ENCODE assay signal across 8 cellular contexts in the genomic region with DNA sequence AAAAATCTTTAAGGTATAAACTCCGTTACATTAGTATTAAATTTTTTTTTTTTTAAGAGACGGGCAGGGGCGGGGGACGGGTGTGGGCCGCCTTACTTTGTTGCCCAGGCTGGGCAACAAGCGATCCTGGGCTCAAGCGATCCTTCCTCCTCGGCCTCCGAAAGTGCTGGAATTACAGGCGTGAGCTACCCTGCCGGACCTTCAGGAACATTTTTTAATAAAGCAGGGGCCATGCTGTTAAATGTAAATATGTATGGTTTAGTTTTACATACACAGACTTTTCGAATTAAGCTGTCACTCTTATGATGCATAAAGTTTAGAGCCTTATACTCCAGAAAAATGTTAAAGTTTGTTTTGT. TPM values are rescaled to one million over a fixed set of nuclear protein-coding genes. Genes with fewer than 3 reads are reported as not detected.
A peak's percentile ranks its signal among the peaks of the same experiment; 100 is the strongest.
DNase-seq lines count a peak whose midpoint lies in the region; ATAC-seq and TF ChIP-seq lines count a peak whose summit lies in the region.

No MANE protein-coding gene starts in this region.

- H2AK5ac ChIP-seq in trophoblast cell (ENCODE audit: low read length) = no peak overlapping the region

- peaks cover 21% of the 10 kb centered on the region for H3K79me2 ChIP-seq in trophoblast cell (ENCODE audit: control insufficient read depth, insufficient read depth, low read length, poor library complexity)

- no peak for TF ChIP-seq POLR2A in esophagus squamous epithelium (IDR thresholded peaks at IDR 0.05)

- TF ChIP-seq CTCF in esophagus squamous epithelium (IDR thresholded peaks at IDR 0.05) = no peak

- H2BK12ac ChIP-seq in trophoblast cell (ENCODE audit: low read length) = no peak overlapping the region

- H3K9me3 ChIP-seq in esophagus squamous epithelium = no peaks in the 10 kb centered on the region
- H3K9me3 ChIP-seq in trophoblast cell (ENCODE audit: insufficient read depth, low read depth, low read length) = no peaks in the 10 kb centered on the region

- H3K18ac ChIP-seq in trophoblast cell (ENCODE audit: low read length) = no peak overlapping the region

- peak overlapping the region; percentile 77 for H3K4ac ChIP-seq in trophoblast cell (ENCODE audit: low read depth, low read length)

- WGBS in esophagus squamous epithelium, 2 donors = 5 to 19% methylated on average over 12 of the region's 12 CpGs
- WGBS in trophoblast cell (ENCODE audit: extremely low coverage, insufficient coverage, insufficient read length) = no CpG with 5 or more reads among the region's 12 CpGs

- H4K8ac ChIP-seq in trophoblast cell (ENCODE audit: low read depth, low read length) = no peak overlapping the region

- H3K4me1 ChIP-seq in esophagus squamous epithelium (peaks cover 0 to 66% (median 35%) of the 10 kb centered on the region in 3 donors), trophoblast cell (ENCODE audit: control insufficient read depth in 1 of 2, insufficient read depth in 2 of 2, low read length in 2 of 2) (no peaks in the 10 kb centered on the region)

- H3K36me3 ChIP-seq in esophagus squamous epithelium = no peaks in the 10 kb centered on the region
- no peaks in the 10 kb centered on the region for H3K36me3 ChIP-seq in trophoblast cell (ENCODE audit: control insufficient read depth in 1 of 2, insufficient read depth in 2 of 2, low read length in 2 of 2)

- H3K14ac ChIP-seq in trophoblast cell (ENCODE audit: low read length) = no peak overlapping the region

- H3K79me1 ChIP-seq in trophoblast cell (ENCODE audit: low read length) = peaks cover 13% of the 10 kb centered on the region

- H2AFZ ChIP-seq in trophoblast cell (ENCODE audit: insufficient read depth, low read length, poor library complexity) = no peak overlapping the region

- no peak overlapping the region for H3K23ac ChIP-seq in trophoblast cell (ENCODE audit: low read length)

- H3K27ac ChIP-seq in esophagus squamous epithelium = peak overlapping the region in 2 of 4 donors; percentile 98
- H3K27ac ChIP-seq in trophoblast cell (ENCODE audit: low read depth, low read length) = no peak overlapping the region

- H3K27me3 ChIP-seq in esophagus squamous epithelium (no peaks in the 10 kb centered on the region), trophoblast cell (ENCODE audit: insufficient read depth, low read length) (no peaks in the 10 kb centered on the region)

- no peak overlapping the region for H4K91ac ChIP-seq in trophoblast cell (ENCODE audit: low read depth, low read length)

- no peak overlapping the region for H2BK120ac ChIP-seq in trophoblast cell (ENCODE audit: insufficient read depth, low read length, poor library complexity)

- no peak overlapping the region for H4K12ac ChIP-seq in trophoblast cell (ENCODE audit: low read depth, low read length)

- H3K9ac ChIP-seq in trophoblast cell (ENCODE audit: low read length) = no peak overlapping the region

- intact Hi-C loops in esophagus squamous epithelium (cut with DNase I) = no loop called here

- H3K4me3 ChIP-seq in esophagus squamous epithelium (peak overlapping the region; percentile 78 to 94 (median 84)), trophoblast cell (ENCODE audit: low read depth, low read length) (no peak overlapping the region)

- ATAC-seq in HG02981 (IDR thresholded peaks at IDR 0.05; ENCODE audit: unreplicated experiment) = no peak

- peak overlapping the region; percentile 68 for H3K4me2 ChIP-seq in trophoblast cell (ENCODE audit: low read length)

- DNase-seq in ELF-1 (ENCODE audit: low read depth, low spot score) = peak; percentile 37
- peak; percentile 51 for DNase-seq in RKO (ENCODE audit: low spot score)
- no peak for DNase-seq in esophagus squamous epithelium (lab: John Stamatoyannopoulos, UW)
- no peak for DNase-seq in trophoblast cell
- DNase-seq in GM19240 (ENCODE audit: insufficient read length, low spot score) = no peak
- no peak for DNase-seq in A172 (ENCODE audit: low spot score)
- no peak for DNase-seq in NCI-H524 (lab: John Stamatoyannopoulos, UW)

- H2BK5ac ChIP-seq in trophoblast cell (ENCODE audit: low read depth, low read length, poor library complexity) = no peak overlapping the region

RNA-seq across cellular contexts. Expression of a gene that starts 2.4 kb away (rescaled TPM):
- 10 to 100 TPM in 3 of 4 donors, 1 to 10 TPM in 1; 6.6 to 11.3 (median 10.6) TPM for total RNA-seq in esophagus squamous epithelium
- 40.5 and 43.3 TPM in 2 replicates for polyA plus RNA-seq in trophoblast cell (2013)
- 15.7 and 19.6 TPM in 2 replicates for total RNA-seq in A172 (2014; rRNA removed; shearing (Covaris generic))

Comparison
In these comparisons a context has a peak if more than half of its experiments do, and no peak if none do; other contexts are left out.
1. DNase-seq: peak in ELF-1 (single experiment) and RKO (single experiment); none in esophagus squamous epithelium (single experiment), trophoblast cell (0 of 2), GM19240 (single experiment), A172 (single experiment) and NCI-H524 (0 of 2).